Comparison of ENCODE assay signal across 22 cellular contexts in genomic region chrX:103681443-103681842, GRCh38. TPM values are rescaled to one million over a fixed set of nuclear protein-coding genes. Genes with fewer than 3 reads are reported as not detected.
A peak's percentile ranks its signal among the peaks of the same experiment; 100 is the strongest.
DNase-seq lines count a peak whose midpoint lies in the region; ATAC-seq, FAIRE-seq and TF ChIP-seq lines count a peak whose summit lies in the region.
"Had no signal": no experiment of that assay in that cellular context is flagged by ENCODE, and none has a peak within 500 bp of the region (broad histone marks: within the 10 kb centered on the region; RNA-seq: fewer than 3 reads in every experiment).

No MANE protein-coding gene starts in this region.

- TF ChIP-seq CTCF in cardiac muscle cell (IDR thresholded peaks at IDR 0.05; ENCODE audit: low read depth, low read length) (no peak), heart right ventricle (IDR thresholded peaks at IDR 0.05) (no peak), K562 (IDR thresholded peaks at IDR 0.05 in 2 of 3, conservative IDR thresholded peaks at IDR 0.05 in 1 of 3; ENCODE audit: insufficient read depth in 2 of 3, low read depth in 1 of 3, low read length in 3 of 3) (no peak), kidney (IDR thresholded peaks at IDR 0.05; ENCODE audit: borderline replicate concordance, extremely low read depth, insufficient read depth) (no peak)

- BruUV-seq in K562 (replicated peaks; lab: Mats Ljungman, UMichigan): no TSS peak

- DNase-seq in cardiac muscle cell (ENCODE audit: low read depth in 1 of 2, low spot score in 1 of 2) (peak in 1 of 2 donors; percentile 47), heart right ventricle (no peak), K562 (ENCODE audit: extremely low read depth in 1 of 4, low spot score in 3 of 4) (no peak), kidney (no peak)
- DNase-seq: DMS53, GOT3, HCEC 1CT, NCI-H1092 treated with DMSO at 0.1 percent for 48 hours, NCI-H1436 treated with DMSO at 0.1 percent for 48 hours, NCI-H1930, NCI-H510A, SIG-M5, SK-N-SH had no signal

- H3K9me3 ChIP-seq in cardiac muscle cell (ENCODE audit: low read depth) (no peaks in the 10 kb centered on the region), heart right ventricle (peaks cover 0 to 3% (median 0%) of the 10 kb centered on the region in 11 donors), K562 (replicated peaks; ENCODE audit: control insufficient read depth, insufficient read depth, low read depth, low read length) (no peaks in the 10 kb centered on the region), kidney (ENCODE audit: control insufficient read depth in 1 of 2, low read length in 2 of 2) (no peaks in the 10 kb centered on the region), subcutaneous abdominal adipose tissue (ENCODE audit: control insufficient read depth in 5 of 5, low read length in 5 of 5) (no peaks in the 10 kb centered on the region)
- H3K9me3 ChIP-seq: SK-N-SH had no signal

- in situ Hi-C loops in K562 (cut with MboI): no loop called here

- ATAC-seq in heart right ventricle (no peak), K562 (no peak), GM19452 (IDR thresholded peaks at IDR 0.05; ENCODE audit: unreplicated experiment) (no peak), GM19467 (IDR thresholded peaks at IDR 0.05; ENCODE audit: unreplicated experiment) (no peak), GM19023 (IDR thresholded peaks at IDR 0.05; ENCODE audit: unreplicated experiment) (no peak)

- no peak for TF ChIP-seq RAD21 in K562 (CRISPR knock-in tag; conservative IDR thresholded peaks at IDR 0.05 in 1 of 2, IDR thresholded peaks at IDR 0.05 in 1 of 2)

- H3K4me2 ChIP-seq in K562 (ENCODE audit: insufficient read depth, low read length): no peak overlapping the region
- H3K4me2 ChIP-seq: KMS-11, SK-N-SH had no signal

- no peaks in the 10 kb centered on the region for H3K9me1 ChIP-seq in K562 (ENCODE audit: control insufficient read depth, insufficient read depth, low read length)

- H2AFZ ChIP-seq in K562 (ENCODE audit: low read depth, low read length): no peak overlapping the region

- H3K27ac ChIP-seq in cardiac muscle cell (peak overlapping the region; percentile 14), heart right ventricle (no peak overlapping the region), K562 (ENCODE audit: extremely low read depth, low read depth, low read length) (no peak overlapping the region), kidney (ENCODE audit: low read depth in 2 of 2, low read length in 2 of 2) (no peak overlapping the region), subcutaneous abdominal adipose tissue (ENCODE audit: low read depth, low read length) (peak overlapping the region; percentile 17)
- H3K27ac ChIP-seq: 22Rv1, C4-2B, KMS-11 had no signal

- CTCF ChIA-PET in K562 (lab: Yijun Ruan, JAX; ENCODE audit: low intra/inter-chr PET ratio): no interaction called here

- H3K36me3 ChIP-seq in cardiac muscle cell: peaks cover 78% of the 10 kb centered on the region
- peaks cover 0 to 87% (median 6%) of the 10 kb centered on the region in 9 donors for H3K36me3 ChIP-seq in heart right ventricle
- H3K36me3 ChIP-seq in K562 (ENCODE audit: control insufficient read depth, insufficient read depth, low read length): peaks cover 80% of the 10 kb centered on the region
- peaks cover 16 to 26% of the 10 kb centered on the region in 2 donors for H3K36me3 ChIP-seq in kidney (ENCODE audit: control insufficient read depth in 1 of 2, insufficient read depth in 2 of 2, low read length in 2 of 2)
- H3K36me3 ChIP-seq in subcutaneous abdominal adipose tissue (ENCODE audit: control insufficient read depth in 5 of 5, insufficient read depth in 5 of 5, low read length in 5 of 5): peaks cover 11 to 41% (median 29%) of the 10 kb centered on the region in 5 donors

- POLR2A ChIA-PET in K562 (lab: Yijun Ruan, JAX): interaction anchor here (1.2 to 2.0 kb wide), 2 partner anchors 14 to 17 kb away, joined by 3 to 10 read pairs; no protein-coding TSS in a partner anchor

- 45 to 46% methylated on average over 2 of the region's 2 CpGs for WGBS in heart right ventricle, 2 donors
- 93% methylated on average over 2 of the region's 2 CpGs for WGBS in K562 (ENCODE audit: insufficient coverage, low coverage, missing lambda C conversion rate)

- H4K20me1 ChIP-seq in K562 (replicated peaks; ENCODE audit: control insufficient read depth, insufficient read depth, low read length): no peaks in the 10 kb centered on the region; the same call in 1 of the 2 replicates

- no peak overlapping the region for H3K4me3 ChIP-seq in cardiac muscle cell
- H3K4me3 ChIP-seq in heart right ventricle: no peak overlapping the region
- no peak overlapping the region for H3K4me3 ChIP-seq in K562
- no peak overlapping the region for H3K4me3 ChIP-seq in kidney (ENCODE audit: low read length in 2 of 2)
- H3K4me3 ChIP-seq in subcutaneous abdominal adipose tissue (ENCODE audit: low read depth in 1 of 5, low read length in 5 of 5): no peak overlapping the region

- peaks cover 28% of the 10 kb centered on the region for H3K79me2 ChIP-seq in K562 (ENCODE audit: control insufficient read depth, insufficient read depth, low read length)

- FAIRE-seq in K562 (lab: Jason Lieb, UNC): no peak
- FAIRE-seq in kidney (lab: Jason Lieb, UNC): peak; percentile 59

- H3K9ac ChIP-seq in K562 (ENCODE audit: insufficient read depth in 1 of 2, low read depth in 2 of 2, low read length in 2 of 2) (no peak overlapping the region), kidney (ENCODE audit: low read length in 2 of 2) (no peak overlapping the region), subcutaneous abdominal adipose tissue (ENCODE audit: low read length in 5 of 5) (no peak overlapping the region)
- H3K9ac ChIP-seq: KMS-11, SK-N-SH had no signal

- H3K4me1 ChIP-seq in cardiac muscle cell (ENCODE audit: low read depth): peaks cover 8% of the 10 kb centered on the region
- H3K4me1 ChIP-seq in heart right ventricle: peaks cover 0 to 42% (median 10%) of the 10 kb centered on the region in 9 donors
- no peaks in the 10 kb centered on the region; a peak in 1 of 5 replicates for H3K4me1 ChIP-seq in K562 (replicated peaks in 1 of 2; ENCODE audit: control insufficient read depth in 2 of 2, insufficient read depth in 2 of 2, low read length in 2 of 2)
- H3K4me1 ChIP-seq in kidney (ENCODE audit: control insufficient read depth in 1 of 2, insufficient read depth in 1 of 2, low read depth in 1 of 2, low read length in 2 of 2): no peaks in the 10 kb centered on the region
- peaks cover 0 to 15% (median 6%) of the 10 kb centered on the region in 5 donors for H3K4me1 ChIP-seq in subcutaneous abdominal adipose tissue (ENCODE audit: control insufficient read depth in 5 of 5, insufficient read depth in 5 of 5, low read length in 5 of 5)

- no peak for TF ChIP-seq POLR2A in K562 (conservative IDR thresholded peaks at IDR 0.05)

- H3K27me3 ChIP-seq in cardiac muscle cell: no peaks in the 10 kb centered on the region
- H3K27me3 ChIP-seq in heart right ventricle: peaks cover 0 to 22% (median 0%) of the 10 kb centered on the region in 7 donors
- H3K27me3 ChIP-seq in K562 (ENCODE audit: control insufficient read depth in 2 of 2, insufficient read depth in 2 of 2, low read length in 2 of 2): no peaks in the 10 kb centered on the region
- peaks cover 0 to 2% (median 0%) of the 10 kb centered on the region in 5 donors for H3K27me3 ChIP-seq in subcutaneous abdominal adipose tissue (ENCODE audit: control insufficient read depth in 5 of 5, insufficient read depth in 4 of 5, low read length in 5 of 5)

- TF ChIP-seq EP300 in K562 (IDR thresholded peaks at IDR 0.05; ENCODE audit: low read length): no peak

- intact Hi-C loops in heart right ventricle (cut with DNase I): loop anchor here in 2 of 10 donors (10.0 kb wide), 3 partner anchors 47 to 147 kb away; partner anchors contain the start of gene TCEAL1 (in 1 of the 2)
- intact Hi-C loops in K562 (cut with micrococcal nuclease): loop anchor here (10.0 kb wide), 1 partner anchor 483 kb away; the partner anchor contains the start of gene FAM199X
- intact Hi-C loops in kidney (cut with DNase I): no loop called here

RNA-seq across cellular contexts. Expression of gene MORF4L2, which starts 5.1 kb away (rescaled TPM):
- total RNA-seq in cardiac muscle cell: 796 and 838 TPM in 2 replicates
- 629 and 674 TPM in 2 replicates for polyA plus RNA-seq in cardiac muscle cell
- total RNA-seq in heart right ventricle: 100 to 1,000 TPM; 149 to 244 (median 191) TPM
- polyA plus RNA-seq in heart right ventricle: 100 to 1,000 TPM in 1 of 2 donors, 10 to 100 TPM in 1; 94.9 to 346 TPM
- total RNA-seq in K562 (2011; cell fraction: chromatin; rRNA removed; ENCODE audit: low replicate concordance): 71.9 and 171 TPM in 2 replicates
- total RNA-seq in K562 (2011; cell fraction: nucleolus; rRNA removed): 54.9 and 61.8 TPM in 2 replicates
- total RNA-seq in K562 (2011; cell fraction: nucleoplasm; rRNA removed): 116 and 150 TPM in 2 replicates
- total RNA-seq in K562 (2014; rRNA removed): 309 and 374 TPM in 2 replicates
- 508 and 522 TPM in 2 replicates for total RNA-seq in K562 (2014; rRNA removed; fragmentation: Illumina TruSeq; extraction: Trizol)
- 386 and 415 TPM in 2 replicates for total RNA-seq in K562 (2015; rRNA removed; fragmentation: Illumina TruSeq; extraction: Trizol)
- 324 and 325 TPM in 2 replicates for total RNA-seq in K562 (2021)
- 608 and 781 TPM in 2 replicates for polyA plus RNA-seq in K562 (2011; rRNA removed)
- 197 and 406 TPM in 2 replicates for polyA plus RNA-seq in K562 (2011; cell fraction: cytosol; rRNA removed)
- polyA plus RNA-seq in K562 (2011; cell fraction: nucleus; rRNA removed): 137 and 241 TPM in 2 replicates
- 242 and 419 TPM in 2 replicates for polyA plus RNA-seq in K562 (2012)
- 587 and 647 TPM in 2 replicates for polyA plus RNA-seq in K562 (2014; fragmentation: Illumina TruSeq; extraction: Trizol)
- 100 to 1,000 TPM; 420 to 476 TPM for polyA plus RNA-seq in K562 (2014; fragmentation: Nextera tagmentation; extraction: Ambion mirVana)
- 338 and 382 TPM in 2 replicates for polyA plus RNA-seq in K562 (2014; rRNA removed)
- polyA minus RNA-seq in K562 (2011; rRNA and poly(A)+ RNA removed): 316 and 347 TPM in 2 replicates
- polyA minus RNA-seq in K562 (2011; cell fraction: cytosol; rRNA and poly(A)+ RNA removed): 109 and 118 TPM in 2 replicates
- 33.9 and 97.0 TPM in 2 replicates for polyA minus RNA-seq in K562 (2011; cell fraction: nucleus; rRNA and poly(A)+ RNA removed)
- total RNA-seq in kidney: 250 TPM
- 146 TPM for polyA plus RNA-seq in kidney (ENCODE audit: insufficient read depth, low read depth, low replicate concordance)

RNA-seq across cellular contexts. Expression of gene TMEM31, which starts 29.3 kb away (rescaled TPM):
- total RNA-seq in cardiac muscle cell: not detected in 2 replicates
- 1.7 and 1.8 TPM in 2 replicates for polyA plus RNA-seq in cardiac muscle cell
- total RNA-seq in heart right ventricle: under 1 TPM in 1 of 10 donors, not detected in 9; 0.42 TPM
- under 1 TPM in 1 of 2 donors, not detected in 1; 0.07 TPM for polyA plus RNA-seq in heart right ventricle
- not detected in 2 replicates for total RNA-seq in K562 (2011; cell fraction: chromatin; rRNA removed; ENCODE audit: low replicate concordance)
- not detected in 2 replicates for total RNA-seq in K562 (2011; cell fraction: nucleolus; rRNA removed)
- not detected in 2 replicates for total RNA-seq in K562 (2011; cell fraction: nucleoplasm; rRNA removed)
- total RNA-seq in K562 (2014; rRNA removed): not detected in 2 replicates
- not detected in 2 replicates for total RNA-seq in K562 (2014; rRNA removed; fragmentation: Illumina TruSeq; extraction: Trizol)
- not detected in 2 replicates for total RNA-seq in K562 (2015; rRNA removed; fragmentation: Illumina TruSeq; extraction: Trizol)
- not detected in 2 replicates for total RNA-seq in K562 (2021)
- 0.18 and 0.34 TPM in 2 replicates for polyA plus RNA-seq in K562 (2011; rRNA removed)
- polyA plus RNA-seq in K562 (2011; cell fraction: cytosol; rRNA removed): 0.21 TPM in 1 of 2 replicates, not detected in the other
- 0.18 TPM in 1 of 2 replicates, not detected in the other for polyA plus RNA-seq in K562 (2011; cell fraction: nucleus; rRNA removed)
- polyA plus RNA-seq in K562 (2012): not detected in 2 replicates
- polyA plus RNA-seq in K562 (2014; fragmentation: Illumina TruSeq; extraction: Trizol): not detected in 2 replicates
- polyA plus RNA-seq in K562 (2014; fragmentation: Nextera tagmentation; extraction: Ambion mirVana): not detected
- polyA plus RNA-seq in K562 (2014; rRNA removed): not detected in 2 replicates
- polyA minus RNA-seq in K562 (2011; rRNA and poly(A)+ RNA removed): not detected in 2 replicates
- polyA minus RNA-seq in K562 (2011; cell fraction: cytosol; rRNA and poly(A)+ RNA removed): not detected in 2 replicates
- not detected in 2 replicates for polyA minus RNA-seq in K562 (2011; cell fraction: nucleus; rRNA and poly(A)+ RNA removed)
- 0.38 TPM for total RNA-seq in kidney
- not detected for polyA plus RNA-seq in kidney (ENCODE audit: insufficient read depth, low read depth, low replicate concordance)
- total RNA-seq: HT1080 had no signal
- polyA plus RNA-seq: AG04450, SK-N-SH had no signal

RNA-seq across cellular contexts. Expression of gene TCEAL1, which starts 52.7 kb away (rescaled TPM):
- total RNA-seq in cardiac muscle cell (93.8 and 121 TPM in 2 replicates), heart right ventricle (10 to 100 TPM; 16.6 to 33.0 (median 21.9) TPM), K562 (2014; rRNA removed) (3.3 and 4.0 TPM in 2 replicates), K562 (2014; rRNA removed; fragmentation: Illumina TruSeq; extraction: Trizol) (2.8 and 3.1 TPM in 2 replicates), K562 (2015; rRNA removed; fragmentation: Illumina TruSeq; extraction: Trizol) (2.9 and 4.0 TPM in 2 replicates), K562 (2021) (2.1 and 2.5 TPM in 2 replicates), kidney (30.3 TPM)
- polyA plus RNA-seq in cardiac muscle cell (51.5 and 66.3 TPM in 2 replicates), heart right ventricle (10 to 100 TPM; 16.8 to 21.9 TPM), K562 (2011; rRNA removed) (1.8 and 2.8 TPM in 2 replicates), K562 (2014; fragmentation: Illumina TruSeq; extraction: Trizol) (3.4 and 4.1 TPM in 2 replicates), K562 (2014; fragmentation: Nextera tagmentation; extraction: Ambion mirVana) (1 to 10 TPM; 2.5 to 4.1 TPM), K562 (2014; rRNA removed) (3.8 and 5.3 TPM in 2 replicates), kidney (ENCODE audit: insufficient read depth, low read depth, low replicate concordance) (32.5 TPM)
- 0.65 and 0.92 TPM in 2 replicates for total RNA-seq in K562 (2011; cell fraction: chromatin; rRNA removed; ENCODE audit: low replicate concordance)
- 0.79 TPM in 1 of 2 replicates, not detected in the other for total RNA-seq in K562 (2011; cell fraction: nucleolus; rRNA removed)
- 0.99 and 1.0 TPM in 2 replicates for total RNA-seq in K562 (2011; cell fraction: nucleoplasm; rRNA removed)
- 1.0 and 1.6 TPM in 2 replicates for polyA plus RNA-seq in K562 (2011; cell fraction: cytosol; rRNA removed)
- polyA plus RNA-seq in K562 (2011; cell fraction: nucleus; rRNA removed): 2.0 and 2.1 TPM in 2 replicates
- 2.1 and 2.2 TPM in 2 replicates for polyA plus RNA-seq in K562 (2012)
- polyA minus RNA-seq in K562 (2011; rRNA and poly(A)+ RNA removed): 0.46 and 1.8 TPM in 2 replicates
- not detected in 2 replicates for polyA minus RNA-seq in K562 (2011; cell fraction: cytosol; rRNA and poly(A)+ RNA removed)
- 0.54 and 0.89 TPM in 2 replicates for polyA minus RNA-seq in K562 (2011; cell fraction: nucleus; rRNA and poly(A)+ RNA removed)

Comparison
In these comparisons a context has a peak if more than half of its experiments do, and no peak if none do; other contexts are left out.
1. H3K27ac ChIP-seq: peak in cardiac muscle cell (single experiment) and subcutaneous abdominal adipose tissue (single experiment); none in heart right ventricle (0 of 10), K562 (single experiment) and kidney (0 of 2).